Comparison of ENCODE assay signal across 8 cellular contexts in the genomic region with DNA sequence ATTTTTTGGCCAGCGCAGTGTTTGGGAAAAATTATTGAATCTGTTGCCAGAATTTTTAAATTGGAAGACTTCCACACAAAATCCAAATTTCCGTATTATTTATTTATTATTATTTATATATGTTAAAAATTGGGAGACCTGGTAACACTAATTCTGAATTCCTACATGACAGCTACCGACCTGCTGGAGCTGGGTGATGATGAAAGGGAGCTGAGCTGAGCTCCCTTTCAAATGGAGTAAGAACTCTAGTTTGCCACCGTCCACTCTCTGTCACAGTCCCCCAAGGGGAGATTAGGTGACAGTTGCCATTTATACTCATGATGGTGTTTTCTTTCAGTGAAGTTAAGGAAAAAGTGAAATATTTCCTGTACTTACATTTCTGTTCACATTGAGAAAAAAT. TPM values are rescaled to one million over a fixed set of nuclear protein-coding genes. Genes with fewer than 3 reads are reported as not detected.
DNase-seq lines count a peak whose midpoint lies in the region; ATAC-seq and TF ChIP-seq lines count a peak whose summit lies in the region.

No MANE protein-coding gene starts in this region.

- POLR2A ChIA-PET in BJ (lab: Charles Lee): interaction anchor here (0.8 kb wide), 1 partner anchor 21 kb away, joined by 3 read pairs; no protein-coding TSS in a partner anchor

- H3K4me2 ChIP-seq in KMS-11 (peak overlapping the region; percentile 83), neural cell (ENCODE audit: low read length) (peak overlapping the region; percentile 96)

- H3K27ac ChIP-seq in KMS-11 (no peak overlapping the region), coronary artery (peak overlapping the region; percentile 97 to 99), neural cell (ENCODE audit: low read length) (peak overlapping the region; percentile 81)

- no peaks in the 10 kb centered on the region for H3K27me3 ChIP-seq in BJ (ENCODE audit: control insufficient read depth, insufficient read depth, low read length)
- no peaks in the 10 kb centered on the region for H3K27me3 ChIP-seq in KMS-11 (ENCODE audit: insufficient read depth, low read depth)
- no peaks in the 10 kb centered on the region for H3K27me3 ChIP-seq in neural cell (ENCODE audit: insufficient read depth, low read depth, low read length)

- H3K4me3 ChIP-seq in BJ (ENCODE audit: low read depth, low read length): peak overlapping the region; percentile 86
- H3K4me3 ChIP-seq in KMS-11 (IDR thresholded peaks at IDR 0.05; ENCODE audit: insufficient read depth, low read depth, low read length): no peak overlapping the region
- peak overlapping the region; percentile 95 for H3K4me3 ChIP-seq in coronary artery
- peak overlapping the region; percentile 85 for H3K4me3 ChIP-seq in neural cell (ENCODE audit: low read length)

- H2AFZ ChIP-seq in KMS-11 (ENCODE audit: low read depth): no peak overlapping the region
- peak overlapping the region; percentile 74 for H2AFZ ChIP-seq in neural cell (ENCODE audit: low read depth, low read length)

- ATAC-seq in HG03457 (IDR thresholded peaks at IDR 0.05; ENCODE audit: unreplicated experiment): no peak
- ATAC-seq in GM19452 (IDR thresholded peaks at IDR 0.05; ENCODE audit: unreplicated experiment): no peak

- no peaks in the 10 kb centered on the region for H3K9me2 ChIP-seq in neural cell (ENCODE audit: insufficient read depth, low read length)

- peaks cover 17% of the 10 kb centered on the region for H3K4me1 ChIP-seq in KMS-11 (ENCODE audit: low read depth, poor library complexity, severe bottlenecking)

- no peak for TF ChIP-seq RAD21 in neural cell (conservative IDR thresholded peaks at IDR 0.05)

- no peak for TF ChIP-seq EP300 in neural cell (conservative IDR thresholded peaks at IDR 0.05; ENCODE audit: poor library complexity, severe bottlenecking)

- H3K36me3 ChIP-seq in BJ (ENCODE audit: control insufficient read depth, insufficient read depth, low read length) (no peaks in the 10 kb centered on the region), KMS-11 (ENCODE audit: insufficient read depth) (no peaks in the 10 kb centered on the region), neural cell (ENCODE audit: insufficient read depth, low read length) (no peaks in the 10 kb centered on the region)

- CTCF ChIA-PET in BJ (lab: Yijun Ruan, JAX): interaction anchor here (0.7 to 2.1 kb wide), 6 partner anchors 8 to 885 kb away, joined by 3 to 9 read pairs (median 4); no protein-coding TSS in a partner anchor

- no peaks in the 10 kb centered on the region for H3F3A ChIP-seq in neural cell (ENCODE audit: insufficient read depth, low read length, poor library complexity, severe bottlenecking)

- no peaks in the 10 kb centered on the region for H3K9me3 ChIP-seq in neural cell (ENCODE audit: low read length)

- H4K20me1 ChIP-seq in KMS-11 (ENCODE audit: insufficient read depth) (no peaks in the 10 kb centered on the region), neural cell (ENCODE audit: insufficient read depth) (no peaks in the 10 kb centered on the region)

- H3K79me2 ChIP-seq in KMS-11 (ENCODE audit: insufficient read depth, low read depth) (peaks cover 16% of the 10 kb centered on the region; the same call in 1 of the 2 replicates), neural cell (replicated peaks; ENCODE audit: insufficient read depth, low read length) (peaks cover 37% of the 10 kb centered on the region)

- DNase-seq in BJ (ENCODE audit: low read depth) (no peak), coronary artery (ENCODE audit: low spot score) (no peak), DMS153 (lab: John Stamatoyannopoulos, UW) (no peak), NCI-H2227 (lab: John Stamatoyannopoulos, UW; ENCODE audit: unreplicated experiment) (no peak)

- TF ChIP-seq CTCF in BJ (IDR thresholded peaks at IDR 0.05; ENCODE audit: insufficient read depth, low read depth, low read length) (no peak), KMS-11 (conservative IDR thresholded peaks at IDR 0.05; ENCODE audit: low read depth, low read length) (no peak), coronary artery (IDR thresholded peaks at IDR 0.05) (no peak), neural cell (IDR thresholded peaks at IDR 0.05; ENCODE audit: poor library complexity, severe bottlenecking) (no peak)

- H3K9ac ChIP-seq in KMS-11: no peak overlapping the region
- peak overlapping the region; percentile 90 for H3K9ac ChIP-seq in neural cell (ENCODE audit: low read length)

TF ChIP-seq in neural cell, 6 proteins besides CTCF, POLR2A, EP300 and RAD21:
- TF ChIP-seq POLR2AphosphoS5 (IDR thresholded peaks at IDR 0.05) (no peak), SMC3 (conservative IDR thresholded peaks at IDR 0.05; ENCODE audit: poor library complexity) (no peak), MXI1 (conservative IDR thresholded peaks at IDR 0.05; ENCODE audit: poor library complexity, severe bottlenecking) (no peak), TAF1 (IDR thresholded peaks at IDR 0.05; ENCODE audit: low read depth) (no peak), EZH2 (IDR thresholded peaks at IDR 0.05; ENCODE audit: borderline replicate concordance, insufficient read depth, low read length, poor library complexity, severe bottlenecking) (no peak)
- TF ChIP-seq, protein P1, sequence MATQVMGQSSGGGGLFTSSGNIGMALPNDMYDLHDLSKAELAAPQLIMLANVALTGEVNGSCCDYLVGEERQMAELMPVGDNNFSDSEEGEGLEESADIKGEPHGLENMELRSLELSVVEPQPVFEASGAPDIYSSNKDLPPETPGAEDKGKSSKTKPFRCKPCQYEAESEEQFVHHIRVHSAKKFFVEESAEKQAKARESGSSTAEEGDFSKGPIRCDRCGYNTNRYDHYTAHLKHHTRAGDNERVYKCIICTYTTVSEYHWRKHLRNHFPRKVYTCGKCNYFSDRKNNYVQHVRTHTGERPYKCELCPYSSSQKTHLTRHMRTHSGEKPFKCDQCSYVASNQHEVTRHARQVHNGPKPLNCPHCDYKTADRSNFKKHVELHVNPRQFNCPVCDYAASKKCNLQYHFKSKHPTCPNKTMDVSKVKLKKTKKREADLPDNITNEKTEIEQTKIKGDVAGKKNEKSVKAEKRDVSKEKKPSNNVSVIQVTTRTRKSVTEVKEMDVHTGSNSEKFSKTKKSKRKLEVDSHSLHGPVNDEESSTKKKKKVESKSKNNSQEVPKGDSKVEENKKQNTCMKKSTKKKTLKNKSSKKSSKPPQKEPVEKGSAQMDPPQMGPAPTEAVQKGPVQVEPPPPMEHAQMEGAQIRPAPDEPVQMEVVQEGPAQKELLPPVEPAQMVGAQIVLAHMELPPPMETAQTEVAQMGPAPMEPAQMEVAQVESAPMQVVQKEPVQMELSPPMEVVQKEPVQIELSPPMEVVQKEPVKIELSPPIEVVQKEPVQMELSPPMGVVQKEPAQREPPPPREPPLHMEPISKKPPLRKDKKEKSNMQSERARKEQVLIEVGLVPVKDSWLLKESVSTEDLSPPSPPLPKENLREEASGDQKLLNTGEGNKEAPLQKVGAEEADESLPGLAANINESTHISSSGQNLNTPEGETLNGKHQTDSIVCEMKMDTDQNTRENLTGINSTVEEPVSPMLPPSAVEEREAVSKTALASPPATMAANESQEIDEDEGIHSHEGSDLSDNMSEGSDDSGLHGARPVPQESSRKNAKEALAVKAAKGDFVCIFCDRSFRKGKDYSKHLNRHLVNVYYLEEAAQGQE (IDR thresholded peaks at IDR 0.05; ENCODE audit: borderline replicate concordance): no peak

RNA-seq across cellular contexts. Expression of a gene that starts 1.4 kb away (rescaled TPM):
- 19.7 and 28.5 TPM in 2 replicates for polyA plus RNA-seq in BJ (2011; rRNA removed)
- polyA minus RNA-seq in BJ (2011; rRNA and poly(A)+ RNA removed): 18.7 and 24.8 TPM in 2 replicates
- 5.5 and 17.1 TPM in 2 replicates for polyA plus RNA-seq in neural cell
- polyA minus RNA-seq in neural cell: 21.2 and 21.7 TPM in 2 replicates
